ENCODE assay signal across 1 cellular context in the genomic region with DNA sequence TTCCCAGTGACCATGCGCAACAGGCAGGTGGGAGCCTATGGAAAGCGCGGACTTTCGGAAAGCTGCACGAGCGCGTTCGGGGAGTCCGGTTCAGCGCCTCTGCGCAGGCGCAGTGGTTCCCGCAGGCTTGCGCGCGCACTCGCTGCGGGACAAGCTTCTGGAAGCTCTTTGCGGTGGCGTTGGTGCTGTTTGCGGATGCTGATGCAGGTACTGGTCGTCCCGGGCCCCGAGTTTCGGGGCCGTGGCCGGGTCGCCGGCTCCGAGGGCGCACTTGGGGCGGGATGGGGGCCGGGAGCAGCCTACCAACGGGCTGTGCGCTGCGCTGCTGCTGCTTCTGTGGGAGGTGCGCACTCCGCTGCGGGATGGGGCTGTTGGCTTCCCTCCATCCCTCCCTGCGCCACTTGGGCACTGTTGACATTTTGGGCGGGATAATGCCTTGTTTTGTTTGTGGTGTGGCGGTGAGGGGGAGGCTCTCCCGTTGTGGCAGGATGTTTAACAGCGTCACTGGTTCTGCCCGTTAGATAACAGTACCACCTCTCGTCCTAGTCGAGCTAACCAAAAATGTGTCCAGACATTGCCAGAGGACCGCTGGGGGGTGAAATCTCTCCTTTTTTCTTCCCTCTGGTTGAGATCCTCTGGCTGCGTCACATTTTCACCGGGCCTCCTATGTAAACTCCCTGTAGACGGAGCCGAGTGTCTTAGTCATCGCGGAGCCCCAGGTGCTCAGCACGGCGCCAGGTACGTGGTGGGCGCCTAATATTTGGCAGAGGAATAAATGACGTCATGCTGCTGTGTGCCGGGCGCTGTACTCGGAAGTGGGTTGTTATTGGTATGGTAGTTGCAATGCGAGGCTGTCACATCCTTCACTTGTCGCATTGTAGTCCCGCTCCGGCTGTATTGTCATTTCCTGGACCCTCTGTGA.
TF ChIP-seq lines count a peak whose summit lies in the region.

A gene (plus strand): TSS at position 124 of the 922 bp plus-strand sequence. CDS start 2,217 bp downstream, outside the sequence.

TF ChIP-seq in HEK293, 187 proteins besides CTCF, POLR2A, EP300 and RAD21 (continued from another document):
- TF ChIP-seq ZBTB20 (tag by site-specific recombination; IDR thresholded peaks at IDR 0.05), result peak; percentile 38; the same call in 1 of the 2 replicates
- TF ChIP-seq TCF7L2 (IDR thresholded peaks at IDR 0.05; ENCODE audit: borderline replicate concordance, low read depth, low read length), result no peak
- TF ChIP-seq ZNF140 (tag by site-specific recombination; IDR thresholded peaks at IDR 0.05), result no peak
- peak; percentile 57; the same call in 1 of the 2 replicates for TF ChIP-seq ZFHX2 (tag by site-specific recombination; conservative IDR thresholded peaks at IDR 0.05)
- TF ChIP-seq ZNF76 (tag by site-specific recombination; IDR thresholded peaks at IDR 0.05; ENCODE audit: borderline replicate concordance, low read depth), result no peak
- TF ChIP-seq ZNF776 (tag by site-specific recombination; IDR thresholded peaks at IDR 0.05; ENCODE audit: borderline replicate concordance), result no peak
- TF ChIP-seq ZNF433 (tag by site-specific recombination; IDR thresholded peaks at IDR 0.05; ENCODE audit: low read depth), result no peak
- TF ChIP-seq SP2 (tag by site-specific recombination; IDR thresholded peaks at IDR 0.05), result no peak; the same call in 1 of the 2 replicates
- TF ChIP-seq ZNF830 (tag by site-specific recombination; IDR thresholded peaks at IDR 0.05; ENCODE audit: low read depth), result no peak
